Comparison of ENCODE assay signal across 8 cellular contexts in genomic region chr1:223123238-223123976, GRCh38. TPM values are rescaled to one million over a fixed set of nuclear protein-coding genes. Genes with fewer than 3 reads are reported as not detected.
DNase-seq lines count a peak whose midpoint lies in the region; ATAC-seq and TF ChIP-seq lines count a peak whose summit lies in the region.

No MANE protein-coding gene starts in this region.

- ATAC-seq in GM19043 (IDR thresholded peaks at IDR 0.05; ENCODE audit: low read depth, unreplicated experiment), result peak; percentile 87
- peak; percentile 95 for ATAC-seq in HG03342 (IDR thresholded peaks at IDR 0.05; ENCODE audit: unreplicated experiment)

- H3K36me3 ChIP-seq in BJ (ENCODE audit: control insufficient read depth, insufficient read depth, low read length), result no peaks in the 10 kb centered on the region

- no peaks in the 10 kb centered on the region for H3K9me3 Mint-ChIP-seq in mesothelial cell of epicardium

- H3K27ac ChIP-seq in dorsolateral prefrontal cortex, result no peak overlapping the region

- DNase-seq in BJ (ENCODE audit: low read depth) (no peak), NCI-H524 treated with DMSO at 0.1 percent for 48 hours (lab: John Stamatoyannopoulos, UW) (peak; percentile 4), dorsolateral prefrontal cortex (peak in 7 of 10 donors; percentile 32 to 64 (median 40)), mesothelial cell of epicardium (ENCODE audit: low spot score in 2 of 2, unreplicated experiment in 2 of 2) (peak in 1 of 2 experiments; percentile 72)
- DNase-seq in activated CD4-positive, alpha-beta T cell treated with anti-CD3 and anti-CD28 coated beads, Interleukin-2, amount 50 U/mL, for 1 hour, result peak; percentile 62
- peak; percentile 23 to 42 for DNase-seq in stimulated activated CD8-positive, alpha-beta memory T cell treated with anti-CD3 and anti-CD28 coated beads, Interleukin-4, amount 100 ng/mL, for 4 hours (ENCODE audit: low read depth in 2 of 2, low spot score in 1 of 2)

- peaks cover 21% of the 10 kb centered on the region for H3K4me1 Mint-ChIP-seq in mesothelial cell of epicardium

- H3K27ac Mint-ChIP-seq in mesothelial cell of epicardium, result peak overlapping the region; percentile 5

- no peak overlapping the region for H3K4me3 ChIP-seq in BJ (ENCODE audit: low read depth, low read length)
- no peak overlapping the region for H3K4me3 ChIP-seq in dorsolateral prefrontal cortex

- no peaks in the 10 kb centered on the region for H3K27me3 Mint-ChIP-seq in mesothelial cell of epicardium (ENCODE audit: low read depth)

- CTCF ChIA-PET in BJ (lab: Yijun Ruan, JAX), result interaction anchor here (0.6 to 5.4 kb wide), 30 partner anchors 10 to 648 kb away, joined by 3 to 90 read pairs (median 4); partner anchors contain the start of gene TLR5

- intact Hi-C loops in dorsolateral prefrontal cortex (cut with DNase I), result loop anchor here (5.0 to 10.0 kb wide), 2 partner anchors 331 to 659 kb away; no protein-coding TSS in a partner anchor

- H3K36me3 Mint-ChIP-seq in mesothelial cell of epicardium, result no peaks in the 10 kb centered on the region

- POLR2A ChIA-PET in BJ (lab: Charles Lee), result no interaction called here

- H3K4me3 Mint-ChIP-seq in mesothelial cell of epicardium, result peak overlapping the region; percentile 19

- peak; percentile 91 for TF ChIP-seq CTCF in BJ (IDR thresholded peaks at IDR 0.05; ENCODE audit: insufficient read depth, low read depth, low read length)
- peak; percentile 68 to 91 (median 82) for TF ChIP-seq CTCF in dorsolateral prefrontal cortex (IDR thresholded peaks at IDR 0.05 in 54 of 56, conservative IDR thresholded peaks at IDR 0.05 in 2 of 56; ENCODE audit: low read depth in 1 of 56, partially characterized antibody in 56 of 56)
- peak; percentile 86 for TF ChIP-seq CTCF in mesothelial cell of epicardium (IDR thresholded peaks at IDR 0.05; ENCODE audit: unreplicated experiment)

- H3K27me3 ChIP-seq in BJ (ENCODE audit: control insufficient read depth, insufficient read depth, low read length) (no peaks in the 10 kb centered on the region), dorsolateral prefrontal cortex (peaks cover 0 to 26% (median 0%) of the 10 kb centered on the region in 45 donors)

RNA-seq across cellular contexts. Expression of gene TLR5, which starts 19.6 kb away (rescaled TPM):
- 0.02 and 0.21 TPM in 2 replicates for polyA plus RNA-seq in BJ (2011; rRNA removed)
- 0.05 TPM in 1 of 2 replicates, not detected in the other for polyA minus RNA-seq in BJ (2011; rRNA and poly(A)+ RNA removed)
- 10 to 100 TPM in 6 of 120 experiments, 1 to 10 TPM in 114; 1.0 to 14.6 (median 4.0) TPM for total RNA-seq in dorsolateral prefrontal cortex
- 2.5 to 3.8 TPM (median 3.1 TPM) in 3 replicates for total RNA-seq in mesothelial cell of epicardium
